Comparison of ENCODE assay signal across 1 cellular context in the genomic region with DNA sequence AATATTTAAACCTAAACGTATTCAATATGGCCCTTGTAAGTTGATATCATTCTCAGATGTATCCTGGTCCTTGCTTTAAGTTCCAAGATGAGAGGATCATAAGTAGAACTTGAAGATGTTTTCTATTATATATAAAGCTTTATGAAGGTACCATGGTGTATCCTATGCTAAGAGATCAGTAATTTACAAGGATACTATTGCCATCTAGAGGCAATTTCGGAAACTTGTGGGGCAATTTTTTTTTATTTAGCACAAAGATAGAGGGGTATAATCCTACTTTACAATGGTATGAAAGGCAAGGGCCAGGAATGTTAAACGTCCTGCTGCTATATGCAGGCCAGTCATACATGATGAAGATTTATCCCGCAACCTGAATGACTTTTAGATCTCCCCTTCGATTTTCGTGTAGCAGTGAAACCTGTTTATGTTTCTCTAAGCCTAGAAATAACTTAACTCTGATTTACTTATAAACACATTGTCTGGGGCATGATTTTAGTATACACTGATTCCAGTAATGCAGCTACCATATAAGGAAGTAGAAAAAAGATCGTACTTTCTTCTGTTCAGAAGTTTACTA.
TF ChIP-seq lines count a peak whose summit lies in the region.

No MANE protein-coding gene starts in this region.

TF ChIP-seq in H1, 55 proteins besides CTCF, POLR2A, EP300 and RAD21 (continued from another document):
- TF ChIP-seq RNF2 (IDR thresholded peaks at IDR 0.05; ENCODE audit: borderline replicate concordance, low read depth, low read length, missing control alignments, poor library complexity, severe bottlenecking) (no peak), CHD2 (IDR thresholded peaks at IDR 0.05; ENCODE audit: low read length) (no peak), SIX5 (IDR thresholded peaks at IDR 0.05; ENCODE audit: low read depth, low read length) (no peak), SP1 (IDR thresholded peaks at IDR 0.05; ENCODE audit: low read depth, low read length) (no peak), NANOG (IDR thresholded peaks at IDR 0.05; ENCODE audit: insufficient read depth, low read depth, low read length, poor library complexity, severe bottlenecking) (no peak), CREB1 (IDR thresholded peaks at IDR 0.05) (no peak), BACH1 (IDR thresholded peaks at IDR 0.05; ENCODE audit: low read length) (no peak), TBP (IDR thresholded peaks at IDR 0.05; ENCODE audit: low read depth, low read length) (no peak)
- TF ChIP-seq, protein P1, sequence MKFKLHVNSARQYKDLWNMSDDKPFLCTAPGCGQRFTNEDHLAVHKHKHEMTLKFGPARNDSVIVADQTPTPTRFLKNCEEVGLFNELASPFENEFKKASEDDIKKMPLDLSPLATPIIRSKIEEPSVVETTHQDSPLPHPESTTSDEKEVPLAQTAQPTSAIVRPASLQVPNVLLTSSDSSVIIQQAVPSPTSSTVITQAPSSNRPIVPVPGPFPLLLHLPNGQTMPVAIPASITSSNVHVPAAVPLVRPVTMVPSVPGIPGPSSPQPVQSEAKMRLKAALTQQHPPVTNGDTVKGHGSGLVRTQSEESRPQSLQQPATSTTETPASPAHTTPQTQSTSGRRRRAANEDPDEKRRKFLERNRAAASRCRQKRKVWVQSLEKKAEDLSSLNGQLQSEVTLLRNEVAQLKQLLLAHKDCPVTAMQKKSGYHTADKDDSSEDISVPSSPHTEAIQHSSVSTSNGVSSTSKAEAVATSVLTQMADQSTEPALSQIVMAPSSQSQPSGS (IDR thresholded peaks at IDR 0.05; ENCODE audit: low read length): no peak
